Comparison of ENCODE assay signal across 8 cellular contexts in the genomic region with DNA sequence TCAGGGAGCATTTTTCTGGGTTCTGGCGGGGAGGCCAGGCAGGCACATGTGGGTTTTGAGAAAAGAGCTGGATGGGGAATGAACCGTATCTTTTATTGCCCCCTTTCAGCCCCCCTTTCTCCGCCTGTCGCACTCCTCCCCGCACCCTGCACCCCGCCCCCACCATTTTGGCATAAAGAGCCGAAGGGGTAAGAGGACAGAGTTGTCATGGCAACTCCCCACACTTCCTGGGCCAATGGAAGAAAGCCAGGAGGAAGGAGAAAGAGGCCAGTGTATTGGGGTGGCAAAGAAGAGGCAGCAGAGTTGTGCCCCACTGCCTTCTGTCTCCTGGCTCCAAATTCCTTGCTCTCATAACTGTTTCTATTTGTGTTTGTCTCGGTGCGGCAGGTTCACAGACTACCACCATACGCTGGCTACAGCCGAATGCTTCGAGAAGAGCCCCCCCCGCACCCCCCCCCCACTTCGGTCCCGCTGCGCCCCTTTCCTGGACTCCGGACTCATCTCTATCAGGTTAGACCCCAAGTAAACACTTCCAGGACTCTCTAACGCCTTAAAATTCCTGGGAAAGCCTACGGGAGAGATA. TPM values are rescaled to one million over a fixed set of nuclear protein-coding genes. Genes with fewer than 3 reads are reported as not detected.
A peak's percentile ranks its signal among the peaks of the same experiment; 100 is the strongest.
DNase-seq lines count a peak whose midpoint lies in the region; ATAC-seq, FAIRE-seq and TF ChIP-seq lines count a peak whose summit lies in the region.

No MANE protein-coding gene starts in this region.

- no peak for TF ChIP-seq POLR2A in GM12891 (IDR thresholded peaks at IDR 0.05; ENCODE audit: low read depth, low read length)

- H3K27me3 ChIP-seq in ACC112 (ENCODE audit: insufficient read depth, low read length) (0 out of 2 replicates have a peak, but pooled peaks cover 4% of the 10 kb centered on the region), iPS DF 6.9 (ENCODE audit: control insufficient read depth, insufficient read depth, low read length) (no peaks in the 10 kb centered on the region; the same call in 1 of the 2 replicates)

- H3K36me3 ChIP-seq in ACC112 (ENCODE audit: insufficient read depth, low read length) (no peaks in the 10 kb centered on the region), iPS DF 6.9 (ENCODE audit: control insufficient read depth, insufficient read depth, low read length) (no peaks in the 10 kb centered on the region)

- H2AFZ ChIP-seq in ACC112 (ENCODE audit: low read length, unreplicated experiment): no peak overlapping the region

- H3K79me2 ChIP-seq in ACC112 (ENCODE audit: control insufficient read depth, insufficient read depth, low read length, unreplicated experiment): no peaks in the 10 kb centered on the region

- no peak for DNase-seq in GM12891 (ENCODE audit: insufficient read length, low spot score)
- no peak for DNase-seq in activated T-cell treated with anti-CD3 and anti-CD28 coated beads, Interleukin-2, amount 50 U/mL, for 72 hours
- peak; percentile 54 for DNase-seq in iPS DF 6.9 (ENCODE audit: low read depth, low spot score)
- DNase-seq in kidney glomerular epithelial cell (lab: John Stamatoyannopoulos, UW): no peak
- no peak for DNase-seq in middle frontal gyrus (ENCODE audit: extremely low spot score, low spot score)

- H3K9me3 Mint-ChIP-seq in activated T-cell treated with anti-CD3 and anti-CD28 coated beads, Interleukin-2, amount 50 U/mL, for 72 hours: no peaks in the 10 kb centered on the region
- H3K9me3 Mint-ChIP-seq in stimulated activated naive CD8-positive, alpha-beta T cell treated with anti-CD3 and anti-CD28 coated beads, Interleukin-15, Interleukin-2, amounts not matched to agents 100 ng/mL and 50 ng/mL, for 24 hours: no peaks in the 10 kb centered on the region

- H3K4me3 ChIP-seq in ACC112 (ENCODE audit: low read depth, low read length): peak overlapping the region; percentile 76
- H3K4me3 ChIP-seq in iPS DF 6.9 (ENCODE audit: low read length): peak overlapping the region; percentile 67; the same call in 1 of the 2 replicates

- peaks cover 25% of the 10 kb centered on the region for H3K27me3 Mint-ChIP-seq in activated T-cell treated with anti-CD3 and anti-CD28 coated beads, Interleukin-2, amount 50 U/mL, for 72 hours (ENCODE audit: low read depth)
- H3K27me3 Mint-ChIP-seq in stimulated activated naive CD8-positive, alpha-beta T cell treated with anti-CD3 and anti-CD28 coated beads, Interleukin-15, Interleukin-2, amounts not matched to agents 100 ng/mL and 50 ng/mL, for 24 hours: peaks cover 15% of the 10 kb centered on the region

- FAIRE-seq in GM12891 (lab: Jason Lieb, UNC): peak; percentile 16

- H3K4me1 Mint-ChIP-seq in activated T-cell treated with anti-CD3 and anti-CD28 coated beads, Interleukin-2, amount 50 U/mL, for 72 hours (ENCODE audit: low read depth): peaks cover 59% of the 10 kb centered on the region
- peaks cover 51% of the 10 kb centered on the region for H3K4me1 Mint-ChIP-seq in stimulated activated naive CD8-positive, alpha-beta T cell treated with anti-CD3 and anti-CD28 coated beads, Interleukin-15, Interleukin-2, amounts not matched to agents 100 ng/mL and 50 ng/mL, for 24 hours (ENCODE audit: low read depth)

- H3K4me1 ChIP-seq in ACC112 (ENCODE audit: control insufficient read depth, insufficient read depth, low read length, unreplicated experiment): peaks cover 4% of the 10 kb centered on the region
- H3K4me1 ChIP-seq in iPS DF 6.9 (ENCODE audit: control insufficient read depth, insufficient read depth, low read length): peaks cover 4% of the 10 kb centered on the region; the same call in 1 of the 2 replicates

- H3K9me3 ChIP-seq in iPS DF 6.9 (ENCODE audit: control insufficient read depth, insufficient read depth, low read length): no peaks in the 10 kb centered on the region

- WGBS in iPS DF 6.9 (ENCODE audit: insufficient coverage, insufficient read length): no CpG with 5 or more reads among the region's 19 CpGs

- peak overlapping the region; percentile 85 to 87 for H3K4me3 Mint-ChIP-seq in activated T-cell treated with anti-CD3 and anti-CD28 coated beads, Interleukin-2, amount 50 U/mL, for 72 hours
- H3K4me3 Mint-ChIP-seq in stimulated activated naive CD8-positive, alpha-beta T cell treated with anti-CD3 and anti-CD28 coated beads, Interleukin-15, Interleukin-2, amounts not matched to agents 100 ng/mL and 50 ng/mL, for 24 hours: peak overlapping the region; percentile 75

- peak overlapping the region; percentile 74 for H3K27ac Mint-ChIP-seq in activated T-cell treated with anti-CD3 and anti-CD28 coated beads, Interleukin-2, amount 50 U/mL, for 72 hours
- peak overlapping the region; percentile 38 for H3K27ac Mint-ChIP-seq in stimulated activated naive CD8-positive, alpha-beta T cell treated with anti-CD3 and anti-CD28 coated beads, Interleukin-15, Interleukin-2, amounts not matched to agents 100 ng/mL and 50 ng/mL, for 24 hours

- no peaks in the 10 kb centered on the region for H3K36me3 Mint-ChIP-seq in activated T-cell treated with anti-CD3 and anti-CD28 coated beads, Interleukin-2, amount 50 U/mL, for 72 hours (ENCODE audit: insufficient read depth in 2 of 2)
- no peaks in the 10 kb centered on the region for H3K36me3 Mint-ChIP-seq in stimulated activated naive CD8-positive, alpha-beta T cell treated with anti-CD3 and anti-CD28 coated beads, Interleukin-15, Interleukin-2, amounts not matched to agents 100 ng/mL and 50 ng/mL, for 24 hours (ENCODE audit: low read depth)

- H3K27ac ChIP-seq in ACC112 (ENCODE audit: low read depth, low read length): no peak overlapping the region
- no peak overlapping the region for H3K27ac ChIP-seq in iPS DF 6.9 (ENCODE audit: low read length)

- no peak for ATAC-seq in activated T-cell treated with anti-CD3 and anti-CD28 coated beads, Interleukin-2, amount 50 U/mL, for 72 hours (replicated peaks in 1 of 2)
- no peak for ATAC-seq in GM19463 (IDR thresholded peaks at IDR 0.05; ENCODE audit: unreplicated experiment)

TF ChIP-seq in GM12891, 5 proteins besides CTCF, POLR2A, EP300 and RAD21:
- TF ChIP-seq SPI1 (IDR thresholded peaks at IDR 0.05; ENCODE audit: low read depth, low read length): no peak
- no peak for TF ChIP-seq POU2F2 (IDR thresholded peaks at IDR 0.05; ENCODE audit: low read depth, low read length)

RNA-seq across cellular contexts. Expression of a gene that starts 3.4 kb away (rescaled TPM):
- 1.5 TPM for polyA plus RNA-seq in GM12891 (2012; ENCODE audit: low read depth, missing spikeins)
- 1 to 10 TPM; 2.2 to 3.1 TPM for total RNA-seq in activated T-cell treated with anti-CD3 and anti-CD28 coated beads, Interleukin-2, amount 50 U/mL, for 72 hours

RNA-seq across cellular contexts. Expression of a gene that starts 21.9 kb away (rescaled TPM):
- 67.5 TPM for polyA plus RNA-seq in GM12891 (2012; ENCODE audit: low read depth, missing spikeins)
- total RNA-seq in activated T-cell treated with anti-CD3 and anti-CD28 coated beads, Interleukin-2, amount 50 U/mL, for 72 hours: 100 to 1,000 TPM; 165 to 170 TPM

RNA-seq across cellular contexts. Expression of a gene that starts 56.9 kb away (rescaled TPM):
- polyA plus RNA-seq in GM12891 (2012; ENCODE audit: low read depth, missing spikeins): 80.2 TPM
- total RNA-seq in activated T-cell treated with anti-CD3 and anti-CD28 coated beads, Interleukin-2, amount 50 U/mL, for 72 hours: 100 to 1,000 TPM in 1 of 2 donors, 10 to 100 TPM in 1; 94.5 to 113 TPM
